ENCODE assay signal across 1 cellular context in the genomic region with DNA sequence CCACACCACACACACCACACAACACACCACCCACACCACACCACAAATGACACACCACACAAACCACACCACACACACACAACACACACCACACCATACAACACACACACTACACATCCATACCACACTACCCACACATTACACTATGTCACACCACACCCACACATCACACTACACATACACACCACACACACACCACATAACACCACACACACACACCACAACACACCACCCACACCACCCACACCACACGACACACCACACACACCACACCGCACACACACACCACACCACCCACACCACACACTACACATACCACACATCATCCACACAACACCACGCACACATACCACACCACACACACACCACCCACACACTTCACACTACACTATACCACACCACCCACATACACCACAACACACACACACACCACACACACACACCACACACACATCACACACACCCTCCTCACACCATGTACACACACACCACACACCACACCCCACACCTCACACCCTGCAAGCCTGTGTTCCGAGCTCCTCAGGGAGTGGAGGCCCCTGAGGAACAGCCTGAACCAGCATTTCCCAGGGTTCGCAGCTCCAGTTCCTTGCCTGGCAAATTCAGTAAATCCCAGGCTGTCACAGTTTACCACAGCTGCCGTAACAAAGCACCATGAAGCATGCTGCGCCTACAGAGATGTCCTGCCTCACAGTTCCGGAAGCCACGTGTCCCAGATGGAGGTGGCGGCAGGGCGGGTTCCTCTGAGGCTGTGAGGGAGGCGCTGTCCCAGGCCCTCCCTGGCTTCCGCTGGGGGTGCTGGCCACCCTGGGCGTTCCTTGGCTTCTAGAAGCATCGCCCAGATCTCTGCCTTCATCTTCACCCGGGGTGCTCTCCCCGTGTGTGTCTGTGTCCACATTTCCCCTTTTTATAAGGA.
TF ChIP-seq lines count a peak whose summit lies in the region.

No MANE protein-coding gene starts in this region.

TF ChIP-seq in K562, 482 proteins besides CTCF, POLR2A, EP300 and RAD21 (continued from another document and continues in another):
- TF ChIP-seq, protein P1, sequence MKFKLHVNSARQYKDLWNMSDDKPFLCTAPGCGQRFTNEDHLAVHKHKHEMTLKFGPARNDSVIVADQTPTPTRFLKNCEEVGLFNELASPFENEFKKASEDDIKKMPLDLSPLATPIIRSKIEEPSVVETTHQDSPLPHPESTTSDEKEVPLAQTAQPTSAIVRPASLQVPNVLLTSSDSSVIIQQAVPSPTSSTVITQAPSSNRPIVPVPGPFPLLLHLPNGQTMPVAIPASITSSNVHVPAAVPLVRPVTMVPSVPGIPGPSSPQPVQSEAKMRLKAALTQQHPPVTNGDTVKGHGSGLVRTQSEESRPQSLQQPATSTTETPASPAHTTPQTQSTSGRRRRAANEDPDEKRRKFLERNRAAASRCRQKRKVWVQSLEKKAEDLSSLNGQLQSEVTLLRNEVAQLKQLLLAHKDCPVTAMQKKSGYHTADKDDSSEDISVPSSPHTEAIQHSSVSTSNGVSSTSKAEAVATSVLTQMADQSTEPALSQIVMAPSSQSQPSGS (CRISPR knock-in tag; IDR thresholded peaks at IDR 0.05): 0 out of 2 replicates have a peak, but pooled peaks have one; percentile 44
- TF ChIP-seq TEAD1 (CRISPR knock-in tag; IDR thresholded peaks at IDR 0.05): no peak
- no peak for TF ChIP-seq ZZZ3 (IDR thresholded peaks at IDR 0.05)
- no peak for TF ChIP-seq SUPT5H (IDR thresholded peaks at IDR 0.05)
- TF ChIP-seq, protein P2, sequence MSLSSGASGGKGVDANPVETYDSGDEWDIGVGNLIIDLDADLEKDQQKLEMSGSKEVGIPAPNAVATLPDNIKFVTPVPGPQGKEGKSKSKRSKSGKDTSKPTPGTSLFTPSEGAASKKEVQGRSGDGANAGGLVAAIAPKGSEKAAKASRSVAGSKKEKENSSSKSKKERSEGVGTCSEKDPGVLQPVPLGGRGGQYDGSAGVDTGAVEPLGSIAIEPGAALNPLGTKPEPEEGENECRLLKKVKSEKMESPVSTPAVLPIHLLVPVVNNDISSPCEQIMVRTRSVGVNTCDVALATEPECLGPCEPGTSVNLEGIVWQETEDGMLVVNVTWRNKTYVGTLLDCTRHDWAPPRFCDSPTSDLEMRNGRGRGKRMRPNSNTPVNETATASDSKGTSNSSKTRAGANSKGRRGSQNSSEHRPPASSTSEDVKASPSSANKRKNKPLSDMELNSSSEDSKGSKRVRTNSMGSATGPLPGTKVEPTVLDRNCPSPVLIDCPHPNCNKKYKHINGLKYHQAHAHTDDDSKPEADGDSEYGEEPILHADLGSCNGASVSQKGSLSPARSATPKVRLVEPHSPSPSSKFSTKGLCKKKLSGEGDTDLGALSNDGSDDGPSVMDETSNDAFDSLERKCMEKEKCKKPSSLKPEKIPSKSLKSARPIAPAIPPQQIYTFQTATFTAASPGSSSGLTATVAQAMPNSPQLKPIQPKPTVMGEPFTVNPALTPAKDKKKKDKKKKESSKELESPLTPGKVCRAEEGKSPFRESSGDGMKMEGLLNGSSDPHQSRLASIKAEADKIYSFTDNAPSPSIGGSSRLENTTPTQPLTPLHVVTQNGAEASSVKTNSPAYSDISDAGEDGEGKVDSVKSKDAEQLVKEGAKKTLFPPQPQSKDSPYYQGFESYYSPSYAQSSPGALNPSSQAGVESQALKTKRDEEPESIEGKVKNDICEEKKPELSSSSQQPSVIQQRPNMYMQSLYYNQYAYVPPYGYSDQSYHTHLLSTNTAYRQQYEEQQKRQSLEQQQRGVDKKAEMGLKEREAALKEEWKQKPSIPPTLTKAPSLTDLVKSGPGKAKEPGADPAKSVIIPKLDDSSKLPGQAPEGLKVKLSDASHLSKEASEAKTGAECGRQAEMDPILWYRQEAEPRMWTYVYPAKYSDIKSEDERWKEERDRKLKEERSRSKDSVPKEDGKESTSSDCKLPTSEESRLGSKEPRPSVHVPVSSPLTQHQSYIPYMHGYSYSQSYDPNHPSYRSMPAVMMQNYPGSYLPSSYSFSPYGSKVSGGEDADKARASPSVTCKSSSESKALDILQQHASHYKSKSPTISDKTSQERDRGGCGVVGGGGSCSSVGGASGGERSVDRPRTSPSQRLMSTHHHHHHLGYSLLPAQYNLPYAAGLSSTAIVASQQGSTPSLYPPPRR (CRISPR knock-in tag; IDR thresholded peaks at IDR 0.05; ENCODE audit: borderline replicate concordance): no peak
- no peak for TF ChIP-seq SIRT6 (IDR thresholded peaks at IDR 0.05; ENCODE audit: low read depth, low read length)
- TF ChIP-seq KDM5B (IDR thresholded peaks at IDR 0.05; ENCODE audit: insufficient replicate concordance, low read depth, low read length): no peak
- TF ChIP-seq NFATC3 (IDR thresholded peaks at IDR 0.05): no peak
- TF ChIP-seq, protein P3, sequence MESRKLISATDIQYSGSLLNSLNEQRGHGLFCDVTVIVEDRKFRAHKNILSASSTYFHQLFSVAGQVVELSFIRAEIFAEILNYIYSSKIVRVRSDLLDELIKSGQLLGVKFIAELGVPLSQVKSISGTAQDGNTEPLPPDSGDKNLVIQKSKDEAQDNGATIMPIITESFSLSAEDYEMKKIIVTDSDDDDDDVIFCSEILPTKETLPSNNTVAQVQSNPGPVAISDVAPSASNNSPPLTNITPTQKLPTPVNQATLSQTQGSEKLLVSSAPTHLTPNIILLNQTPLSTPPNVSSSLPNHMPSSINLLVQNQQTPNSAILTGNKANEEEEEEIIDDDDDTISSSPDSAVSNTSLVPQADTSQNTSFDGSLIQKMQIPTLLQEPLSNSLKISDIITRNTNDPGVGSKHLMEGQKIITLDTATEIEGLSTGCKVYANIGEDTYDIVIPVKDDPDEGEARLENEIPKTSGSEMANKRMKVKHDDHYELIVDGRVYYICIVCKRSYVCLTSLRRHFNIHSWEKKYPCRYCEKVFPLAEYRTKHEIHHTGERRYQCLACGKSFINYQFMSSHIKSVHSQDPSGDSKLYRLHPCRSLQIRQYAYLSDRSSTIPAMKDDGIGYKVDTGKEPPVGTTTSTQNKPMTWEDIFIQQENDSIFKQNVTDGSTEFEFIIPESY (CRISPR knock-in tag; IDR thresholded peaks at IDR 0.05): peak; percentile 95
- TF ChIP-seq, protein P4, sequence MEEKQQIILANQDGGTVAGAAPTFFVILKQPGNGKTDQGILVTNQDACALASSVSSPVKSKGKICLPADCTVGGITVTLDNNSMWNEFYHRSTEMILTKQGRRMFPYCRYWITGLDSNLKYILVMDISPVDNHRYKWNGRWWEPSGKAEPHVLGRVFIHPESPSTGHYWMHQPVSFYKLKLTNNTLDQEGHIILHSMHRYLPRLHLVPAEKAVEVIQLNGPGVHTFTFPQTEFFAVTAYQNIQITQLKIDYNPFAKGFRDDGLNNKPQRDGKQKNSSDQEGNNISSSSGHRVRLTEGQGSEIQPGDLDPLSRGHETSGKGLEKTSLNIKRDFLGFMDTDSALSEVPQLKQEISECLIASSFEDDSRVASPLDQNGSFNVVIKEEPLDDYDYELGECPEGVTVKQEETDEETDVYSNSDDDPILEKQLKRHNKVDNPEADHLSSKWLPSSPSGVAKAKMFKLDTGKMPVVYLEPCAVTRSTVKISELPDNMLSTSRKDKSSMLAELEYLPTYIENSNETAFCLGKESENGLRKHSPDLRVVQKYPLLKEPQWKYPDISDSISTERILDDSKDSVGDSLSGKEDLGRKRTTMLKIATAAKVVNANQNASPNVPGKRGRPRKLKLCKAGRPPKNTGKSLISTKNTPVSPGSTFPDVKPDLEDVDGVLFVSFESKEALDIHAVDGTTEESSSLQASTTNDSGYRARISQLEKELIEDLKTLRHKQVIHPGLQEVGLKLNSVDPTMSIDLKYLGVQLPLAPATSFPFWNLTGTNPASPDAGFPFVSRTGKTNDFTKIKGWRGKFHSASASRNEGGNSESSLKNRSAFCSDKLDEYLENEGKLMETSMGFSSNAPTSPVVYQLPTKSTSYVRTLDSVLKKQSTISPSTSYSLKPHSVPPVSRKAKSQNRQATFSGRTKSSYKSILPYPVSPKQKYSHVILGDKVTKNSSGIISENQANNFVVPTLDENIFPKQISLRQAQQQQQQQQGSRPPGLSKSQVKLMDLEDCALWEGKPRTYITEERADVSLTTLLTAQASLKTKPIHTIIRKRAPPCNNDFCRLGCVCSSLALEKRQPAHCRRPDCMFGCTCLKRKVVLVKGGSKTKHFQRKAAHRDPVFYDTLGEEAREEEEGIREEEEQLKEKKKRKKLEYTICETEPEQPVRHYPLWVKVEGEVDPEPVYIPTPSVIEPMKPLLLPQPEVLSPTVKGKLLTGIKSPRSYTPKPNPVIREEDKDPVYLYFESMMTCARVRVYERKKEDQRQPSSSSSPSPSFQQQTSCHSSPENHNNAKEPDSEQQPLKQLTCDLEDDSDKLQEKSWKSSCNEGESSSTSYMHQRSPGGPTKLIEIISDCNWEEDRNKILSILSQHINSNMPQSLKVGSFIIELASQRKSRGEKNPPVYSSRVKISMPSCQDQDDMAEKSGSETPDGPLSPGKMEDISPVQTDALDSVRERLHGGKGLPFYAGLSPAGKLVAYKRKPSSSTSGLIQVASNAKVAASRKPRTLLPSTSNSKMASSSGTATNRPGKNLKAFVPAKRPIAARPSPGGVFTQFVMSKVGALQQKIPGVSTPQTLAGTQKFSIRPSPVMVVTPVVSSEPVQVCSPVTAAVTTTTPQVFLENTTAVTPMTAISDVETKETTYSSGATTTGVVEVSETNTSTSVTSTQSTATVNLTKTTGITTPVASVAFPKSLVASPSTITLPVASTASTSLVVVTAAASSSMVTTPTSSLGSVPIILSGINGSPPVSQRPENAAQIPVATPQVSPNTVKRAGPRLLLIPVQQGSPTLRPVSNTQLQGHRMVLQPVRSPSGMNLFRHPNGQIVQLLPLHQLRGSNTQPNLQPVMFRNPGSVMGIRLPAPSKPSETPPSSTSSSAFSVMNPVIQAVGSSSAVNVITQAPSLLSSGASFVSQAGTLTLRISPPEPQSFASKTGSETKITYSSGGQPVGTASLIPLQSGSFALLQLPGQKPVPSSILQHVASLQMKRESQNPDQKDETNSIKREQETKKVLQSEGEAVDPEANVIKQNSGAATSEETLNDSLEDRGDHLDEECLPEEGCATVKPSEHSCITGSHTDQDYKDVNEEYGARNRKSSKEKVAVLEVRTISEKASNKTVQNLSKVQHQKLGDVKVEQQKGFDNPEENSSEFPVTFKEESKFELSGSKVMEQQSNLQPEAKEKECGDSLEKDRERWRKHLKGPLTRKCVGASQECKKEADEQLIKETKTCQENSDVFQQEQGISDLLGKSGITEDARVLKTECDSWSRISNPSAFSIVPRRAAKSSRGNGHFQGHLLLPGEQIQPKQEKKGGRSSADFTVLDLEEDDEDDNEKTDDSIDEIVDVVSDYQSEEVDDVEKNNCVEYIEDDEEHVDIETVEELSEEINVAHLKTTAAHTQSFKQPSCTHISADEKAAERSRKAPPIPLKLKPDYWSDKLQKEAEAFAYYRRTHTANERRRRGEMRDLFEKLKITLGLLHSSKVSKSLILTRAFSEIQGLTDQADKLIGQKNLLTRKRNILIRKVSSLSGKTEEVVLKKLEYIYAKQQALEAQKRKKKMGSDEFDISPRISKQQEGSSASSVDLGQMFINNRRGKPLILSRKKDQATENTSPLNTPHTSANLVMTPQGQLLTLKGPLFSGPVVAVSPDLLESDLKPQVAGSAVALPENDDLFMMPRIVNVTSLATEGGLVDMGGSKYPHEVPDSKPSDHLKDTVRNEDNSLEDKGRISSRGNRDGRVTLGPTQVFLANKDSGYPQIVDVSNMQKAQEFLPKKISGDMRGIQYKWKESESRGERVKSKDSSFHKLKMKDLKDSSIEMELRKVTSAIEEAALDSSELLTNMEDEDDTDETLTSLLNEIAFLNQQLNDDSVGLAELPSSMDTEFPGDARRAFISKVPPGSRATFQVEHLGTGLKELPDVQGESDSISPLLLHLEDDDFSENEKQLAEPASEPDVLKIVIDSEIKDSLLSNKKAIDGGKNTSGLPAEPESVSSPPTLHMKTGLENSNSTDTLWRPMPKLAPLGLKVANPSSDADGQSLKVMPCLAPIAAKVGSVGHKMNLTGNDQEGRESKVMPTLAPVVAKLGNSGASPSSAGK (IDR thresholded peaks at IDR 0.05): peak; percentile 47
- TF ChIP-seq ADNP (tag; IDR thresholded peaks at IDR 0.05): 0 out of 2 replicates have a peak, but pooled peaks have one; percentile 35
- TF ChIP-seq NR3C1 (CRISPR knock-in tag; IDR thresholded peaks at IDR 0.05): no peak
- no peak for TF ChIP-seq SIX5 (IDR thresholded peaks at IDR 0.05; ENCODE audit: borderline replicate concordance in 1 of 2, insufficient read depth in 1 of 2, low read depth in 1 of 2, low read length in 2 of 2)
- TF ChIP-seq, protein P5, sequence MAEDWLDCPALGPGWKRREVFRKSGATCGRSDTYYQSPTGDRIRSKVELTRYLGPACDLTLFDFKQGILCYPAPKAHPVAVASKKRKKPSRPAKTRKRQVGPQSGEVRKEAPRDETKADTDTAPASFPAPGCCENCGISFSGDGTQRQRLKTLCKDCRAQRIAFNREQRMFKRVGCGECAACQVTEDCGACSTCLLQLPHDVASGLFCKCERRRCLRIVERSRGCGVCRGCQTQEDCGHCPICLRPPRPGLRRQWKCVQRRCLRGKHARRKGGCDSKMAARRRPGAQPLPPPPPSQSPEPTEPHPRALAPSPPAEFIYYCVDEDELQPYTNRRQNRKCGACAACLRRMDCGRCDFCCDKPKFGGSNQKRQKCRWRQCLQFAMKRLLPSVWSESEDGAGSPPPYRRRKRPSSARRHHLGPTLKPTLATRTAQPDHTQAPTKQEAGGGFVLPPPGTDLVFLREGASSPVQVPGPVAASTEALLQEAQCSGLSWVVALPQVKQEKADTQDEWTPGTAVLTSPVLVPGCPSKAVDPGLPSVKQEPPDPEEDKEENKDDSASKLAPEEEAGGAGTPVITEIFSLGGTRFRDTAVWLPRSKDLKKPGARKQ (CRISPR knock-in tag; IDR thresholded peaks at IDR 0.05): no peak
- TF ChIP-seq DPF2 (IDR thresholded peaks at IDR 0.05): peak; percentile 18; the same call in 1 of the 2 replicates
- TF ChIP-seq PRPF4 (IDR thresholded peaks at IDR 0.05; ENCODE audit: insufficient read depth, low read depth, low read length, poor library complexity, severe bottlenecking): no peak
- no peak for TF ChIP-seq SRSF3 (IDR thresholded peaks at IDR 0.05; ENCODE audit: insufficient read depth, low read length)
- TF ChIP-seq TSC22D4 (tag; IDR thresholded peaks at IDR 0.05): 0 out of 2 replicates have a peak, but pooled peaks have one; percentile 36
- no peak for TF ChIP-seq ZNF699 (CRISPR knock-in tag; IDR thresholded peaks at IDR 0.05; ENCODE audit: insufficient replicate concordance)
- peak; percentile 27; the same call in 1 of the 2 replicates for TF ChIP-seq BCOR (IDR thresholded peaks at IDR 0.05)
- TF ChIP-seq STAG1 (CRISPR knock-in tag; IDR thresholded peaks at IDR 0.05; ENCODE audit: borderline replicate concordance): 0 out of 2 replicates have a peak, but pooled peaks have one; percentile 8
- peak; percentile 76 for TF ChIP-seq L3MBTL2 (IDR thresholded peaks at IDR 0.05)
- no peak for TF ChIP-seq RCOR1 (IDR thresholded peaks at IDR 0.05; ENCODE audit: borderline replicate concordance in 1 of 2, low read depth in 2 of 2, low read length in 2 of 2)
- TF ChIP-seq PRMT5 (CRISPR knock-in tag; IDR thresholded peaks at IDR 0.05): no peak
- TF ChIP-seq CREBBP (IDR thresholded peaks at IDR 0.05; ENCODE audit: low read depth, low read length): peak; percentile 16
- TF ChIP-seq, protein P6, sequence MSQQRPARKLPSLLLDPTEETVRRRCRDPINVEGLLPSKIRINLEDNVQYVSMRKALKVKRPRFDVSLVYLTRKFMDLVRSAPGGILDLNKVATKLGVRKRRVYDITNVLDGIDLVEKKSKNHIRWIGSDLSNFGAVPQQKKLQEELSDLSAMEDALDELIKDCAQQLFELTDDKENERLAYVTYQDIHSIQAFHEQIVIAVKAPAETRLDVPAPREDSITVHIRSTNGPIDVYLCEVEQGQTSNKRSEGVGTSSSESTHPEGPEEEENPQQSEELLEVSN (IDR thresholded peaks at IDR 0.05; ENCODE audit: borderline replicate concordance in 1 of 2, extremely low read depth in 1 of 2, insufficient read depth in 1 of 2, insufficient read length in 1 of 2, low read depth in 1 of 2, low read length in 1 of 2, poor library complexity in 1 of 2, severe bottlenecking in 1 of 2): peak; percentile 22 to 87
- peak; percentile 59 for TF ChIP-seq CHD4 (IDR thresholded peaks at IDR 0.05; ENCODE audit: insufficient read depth, insufficient replicate concordance, low read depth, low read length, poor library complexity, severe bottlenecking)
